19 cellular contexts compared by ENCODE assay signal in genomic region chr2:101723366-101724112, GRCh38. TPM values are rescaled to one million over a fixed set of nuclear protein-coding genes. Genes with fewer than 3 reads are reported as not detected.
DNase-seq lines count a peak whose midpoint lies in the region; ATAC-seq, FAIRE-seq and TF ChIP-seq lines count a peak whose summit lies in the region.
"Had no signal": no experiment of that assay in that cellular context is flagged by ENCODE, and none has a peak within 500 bp of the region (broad histone marks: within the 10 kb centered on the region; RNA-seq: fewer than 3 reads in every experiment).

No MANE protein-coding gene starts in this region.

- ATAC-seq in naive thymus-derived CD8-positive, alpha-beta T cell: no peak
- ATAC-seq in HG03045 (IDR thresholded peaks at IDR 0.05; ENCODE audit: unreplicated experiment) (no peak), GM21737 (IDR thresholded peaks at IDR 0.05; ENCODE audit: unreplicated experiment) (no peak)
- ATAC-seq: esophagus mucosa, psoas muscle had no signal

- no peaks in the 10 kb centered on the region for H3K27me3 ChIP-seq in CD4-positive, alpha-beta memory T cell (ENCODE audit: insufficient read depth, low read length)
- H3K27me3 ChIP-seq in effector memory CD4-positive, alpha-beta T cell (replicated peaks; ENCODE audit: control insufficient read depth, insufficient read depth, low read length, poor library complexity, severe bottlenecking): no peaks in the 10 kb centered on the region

- peak overlapping the region in 7 of 8 donors; percentile 18 to 69 (median 52) for H3K4me3 Mint-ChIP-seq in CD4-positive, alpha-beta memory T cell
- peak overlapping the region in 8 of 10 donors; percentile 6 to 66 (median 41) for H3K4me3 Mint-ChIP-seq in naive thymus-derived CD8-positive, alpha-beta T cell

- H3K9me3 ChIP-seq in CD4-positive, alpha-beta memory T cell (ENCODE audit: control insufficient read depth in 1 of 2, low read length in 2 of 2): no peaks in the 10 kb centered on the region
- H3K9me3 ChIP-seq in effector memory CD4-positive, alpha-beta T cell (ENCODE audit: control insufficient read depth, low read length): no peaks in the 10 kb centered on the region
- H3K9me3 ChIP-seq: psoas muscle had no signal

- no peak overlapping the region for H3K27ac ChIP-seq in CD4-positive, alpha-beta memory T cell (ENCODE audit: low read depth, low read length)
- peak overlapping the region; percentile 19 for H3K27ac ChIP-seq in angular gyrus (ENCODE audit: low read depth, low read length)
- H3K27ac ChIP-seq in effector memory CD4-positive, alpha-beta T cell (ENCODE audit: insufficient read depth, low read length, poor library complexity, severe bottlenecking): no peak overlapping the region
- H3K27ac ChIP-seq: C4-2B, psoas muscle had no signal

- no peak overlapping the region for H3K4me3 ChIP-seq in CD4-positive, alpha-beta memory T cell (ENCODE audit: low read length in 2 of 2)
- no peak overlapping the region for H3K4me3 ChIP-seq in effector memory CD4-positive, alpha-beta T cell (ENCODE audit: insufficient read depth, low read depth, low read length, poor library complexity, severe bottlenecking)
- H3K4me3 ChIP-seq: psoas muscle had no signal

- peak; percentile 17 for FAIRE-seq in GM12892 (lab: Jason Lieb, UNC)
- FAIRE-seq: GM19239, keratinocyte had no signal

- no peaks in the 10 kb centered on the region for H3K36me3 ChIP-seq in CD4-positive, alpha-beta memory T cell (ENCODE audit: insufficient read depth, low read length)
- H3K36me3 ChIP-seq in effector memory CD4-positive, alpha-beta T cell (ENCODE audit: control insufficient read depth, insufficient read depth, low read length): no peaks in the 10 kb centered on the region

- no peak for DNase-seq in CD4-positive, alpha-beta memory T cell
- DNase-seq in GM12892 (ENCODE audit: insufficient read length) (no peak), retina (no peak)
- DNase-seq in naive thymus-derived CD8-positive, alpha-beta T cell: no peak
- DNase-seq in effector memory CD4-positive, alpha-beta T cell: no peak
- DNase-seq: activated CD8-positive, alpha-beta memory T cell treated with anti-CD3 and anti-CD28 coated beads for 24 hours; activated naive CD4-positive, alpha-beta T cell treated with Interleukin-2 at 50 U/mL for 16 hours; GDM1; head of caudate nucleus; NCI-H82; psoas muscle; stimulated activated CD4-positive, alpha-beta T cell treated with anti-CD3 and anti-CD28 coated beads, Interleukin-15, amount 100 ng/mL, for 24 hours had no signal

- H3K27ac Mint-ChIP-seq in CD4-positive, alpha-beta memory T cell: peak overlapping the region in 6 of 7 donors; percentile 5 to 86 (median 68)
- peak overlapping the region; percentile 64 to 99 (median 90) for H3K27ac Mint-ChIP-seq in naive thymus-derived CD8-positive, alpha-beta T cell

- CTCF ChIA-PET in CD4-positive, alpha-beta memory T cell (lab: Charles Lee; ENCODE audit: partially characterized antibody): interaction anchor here (1.4 to 3.7 kb wide), 3 partner anchors 11 to 305 kb away, joined by 3 to 25 read pairs (median 23); no protein-coding TSS in a partner anchor

- no peaks in the 10 kb centered on the region for H3K27me3 Mint-ChIP-seq in CD4-positive, alpha-beta memory T cell
- H3K27me3 Mint-ChIP-seq in naive thymus-derived CD8-positive, alpha-beta T cell: no peaks in the 10 kb centered on the region

- peaks cover 67 to 99% (median 84%) of the 10 kb centered on the region in 4 donors for H3K4me1 Mint-ChIP-seq in CD4-positive, alpha-beta memory T cell
- H3K4me1 Mint-ChIP-seq in naive thymus-derived CD8-positive, alpha-beta T cell: peaks cover 51 to 97% (median 93%) of the 10 kb centered on the region in 4 donors

- peaks cover 0 to 2% (median 0%) of the 10 kb centered on the region in 8 donors for H3K9me3 Mint-ChIP-seq in CD4-positive, alpha-beta memory T cell
- peaks cover 0 to 6% (median 0%) of the 10 kb centered on the region in 9 donors for H3K9me3 Mint-ChIP-seq in naive thymus-derived CD8-positive, alpha-beta T cell

- peaks cover 89% of the 10 kb centered on the region for H3K4me1 ChIP-seq in CD4-positive, alpha-beta memory T cell (ENCODE audit: insufficient read depth, low read length)
- peaks cover 22% of the 10 kb centered on the region for H3K4me1 ChIP-seq in effector memory CD4-positive, alpha-beta T cell (ENCODE audit: control insufficient read depth, insufficient read depth, low read length, poor library complexity, severe bottlenecking)

- H3K36me3 Mint-ChIP-seq in CD4-positive, alpha-beta memory T cell: no peaks in the 10 kb centered on the region
- H3K36me3 Mint-ChIP-seq in naive thymus-derived CD8-positive, alpha-beta T cell: peaks cover 0 to 3% (median 0%) of the 10 kb centered on the region in 3 donors

- intact Hi-C loops in CD4-positive, alpha-beta memory T cell (cut with micrococcal nuclease): no loop called here

- POLR2A ChIA-PET in CD4-positive, alpha-beta memory T cell (lab: Charles Lee; ENCODE audit: partially characterized antibody): interaction anchor here (1.6 to 11.9 kb wide), 2 partner anchors 19 to 25 kb away, joined by 7 to 171 read pairs; partner anchors contain the start of gene MAP4K4
- POLR2A ChIA-PET in naive thymus-derived CD8-positive, alpha-beta T cell (lab: Charles Lee): no interaction called here

- no peak for TF ChIP-seq POLR2A in GM12892 (IDR thresholded peaks at IDR 0.05; ENCODE audit: low read depth, low read length)

RNA-seq across cellular contexts. Expression of gene MAP4K4, which starts 26.0 kb away (rescaled TPM):
- total RNA-seq in CD4-positive, alpha-beta memory T cell: 100 to 1,000 TPM; 105 to 114 TPM
- polyA plus RNA-seq in CD4-positive, alpha-beta memory T cell: 10 to 100 TPM in 1 of 2 donors, 1 to 10 TPM in 1; 2.4 to 18.9 TPM
- polyA plus RNA-seq in GM12892 (2012; ENCODE audit: missing spikeins): 3.9 TPM
- 100 to 1,000 TPM; 116 to 122 TPM for total RNA-seq in naive thymus-derived CD8-positive, alpha-beta T cell
- 10 to 100 TPM in 2 of 3 donors, 1 to 10 TPM in 1; 9.5 to 26.6 (median 13.0) TPM for polyA plus RNA-seq in naive thymus-derived CD8-positive, alpha-beta T cell
